ENCODE assay signal across 8 cellular contexts in genomic region chr2:108594982-108595464, GRCh38.
DNase-seq lines count a peak whose midpoint lies in the region; ATAC-seq, FAIRE-seq and TF ChIP-seq lines count a peak whose summit lies in the region.

No MANE protein-coding gene starts in this region.

- DNase-seq in BJ (ENCODE audit: low read depth) (peak; percentile 87), keratinocyte (ENCODE audit: low read depth, low spot score) (no peak), upper lobe of right lung (no peak), posterior vena cava (ENCODE audit: low spot score) (no peak), glutamatergic neuron (no peak)
- DNase-seq in activated naive CD8-positive, alpha-beta T cell treated with anti-CD3 and anti-CD28 coated beads, Interleukin-2, amount 10 ng/mL, durations not matched to agents 7 days and 5 days = no peak

- peaks cover 40% of the 10 kb centered on the region for H3K79me2 ChIP-seq in keratinocyte (ENCODE audit: control insufficient read depth, insufficient read depth, low read length)

- TF ChIP-seq CTCF in BJ (IDR thresholded peaks at IDR 0.05; ENCODE audit: insufficient read depth, low read depth, low read length) (no peak), keratinocyte (optimal IDR thresholded peaks at IDR 0.05 in 1 of 3, IDR thresholded peaks at IDR 0.05 in 1 of 3, conservative IDR thresholded peaks at IDR 0.05 in 1 of 3; ENCODE audit: extremely low read depth in 1 of 3, insufficient read depth in 2 of 3, low read length in 3 of 3) (peak in 1 of 3 experiments; percentile 7), upper lobe of right lung (IDR thresholded peaks at IDR 0.05) (no peak), glutamatergic neuron (IDR thresholded peaks at IDR 0.05; ENCODE audit: partially characterized antibody, unreplicated experiment) (no peak)

- no peak overlapping the region for H2AFZ ChIP-seq in keratinocyte (ENCODE audit: control insufficient read depth, low read length)

- dilution Hi-C loops in keratinocyte (cut with MboI; ENCODE audit: extremely low pct_ligation_motif_present, low sequenced_read_pairs) = no loop called here

- peaks cover 4% of the 10 kb centered on the region for H3K36me3 Mint-ChIP-seq in activated naive CD8-positive, alpha-beta T cell treated with anti-CD3 and anti-CD28 coated beads, Interleukin-2, amount 10 ng/mL, durations not matched to agents 7 days and 5 days
- no peaks in the 10 kb centered on the region for H3K36me3 Mint-ChIP-seq in glutamatergic neuron (ENCODE audit: unreplicated experiment)

- H3K4me3 ChIP-seq in BJ (ENCODE audit: low read depth, low read length) (no peak overlapping the region), HUES48 (ENCODE audit: low read depth, low read length) (no peak overlapping the region; the same call in 1 of the 2 replicates), keratinocyte (ENCODE audit: control insufficient read depth in 2 of 3, extremely low read depth in 1 of 3, insufficient read depth in 2 of 3, low read depth in 1 of 3, low read length in 3 of 3) (peak overlapping the region in 2 of 3 experiments; percentile 41 to 62), upper lobe of right lung (no peak overlapping the region)

- H3K27ac ChIP-seq in HUES48 (ENCODE audit: low read depth, low read length) (peak overlapping the region; percentile 95), keratinocyte (ENCODE audit: control insufficient read depth, insufficient read depth, low read length) (peak overlapping the region; percentile 93), upper lobe of right lung (peak overlapping the region; percentile 75)

- peak overlapping the region; percentile 86 for H3K4me2 ChIP-seq in keratinocyte (ENCODE audit: control insufficient read depth, extremely low read depth, insufficient read depth, low read depth, low read length)

- ATAC-seq in GM19467 (IDR thresholded peaks at IDR 0.05; ENCODE audit: unreplicated experiment) (peak; percentile 39), upper lobe of right lung (peak; percentile 77)
- peak; percentile 49 for ATAC-seq in activated naive CD8-positive, alpha-beta T cell treated with anti-CD3 and anti-CD28 coated beads, Interleukin-2, amount 10 ng/mL, durations not matched to agents 7 days and 5 days (ENCODE audit: low read depth)

- peak overlapping the region; percentile 4 for H3K27ac Mint-ChIP-seq in activated naive CD8-positive, alpha-beta T cell treated with anti-CD3 and anti-CD28 coated beads, Interleukin-2, amount 10 ng/mL, durations not matched to agents 7 days and 5 days
- no peak overlapping the region for H3K27ac Mint-ChIP-seq in glutamatergic neuron (ENCODE audit: unreplicated experiment)

- peak; percentile 63 for FAIRE-seq in keratinocyte (lab: Jason Lieb, UNC)

- no peaks in the 10 kb centered on the region for H3K9me3 Mint-ChIP-seq in activated naive CD8-positive, alpha-beta T cell treated with anti-CD3 and anti-CD28 coated beads, Interleukin-2, amount 10 ng/mL, durations not matched to agents 7 days and 5 days
- no peaks in the 10 kb centered on the region for H3K9me3 Mint-ChIP-seq in glutamatergic neuron (ENCODE audit: unreplicated experiment)

- H3K36me3 ChIP-seq in BJ (ENCODE audit: control insufficient read depth, insufficient read depth, low read length) = no peaks in the 10 kb centered on the region
- H3K36me3 ChIP-seq in HUES48 (ENCODE audit: control insufficient read depth, insufficient read depth, low read length) = no peaks in the 10 kb centered on the region
- no peaks in the 10 kb centered on the region for H3K36me3 ChIP-seq in keratinocyte (ENCODE audit: control insufficient read depth in 2 of 2, extremely low read depth in 1 of 2, insufficient read depth in 2 of 2, low read length in 2 of 2)
- H3K36me3 ChIP-seq in upper lobe of right lung = no peaks in the 10 kb centered on the region

- H3K27me3 ChIP-seq in BJ (ENCODE audit: control insufficient read depth, insufficient read depth, low read length) = no peaks in the 10 kb centered on the region
- H3K27me3 ChIP-seq in HUES48 (ENCODE audit: control insufficient read depth, insufficient read depth, low read length) = no peaks in the 10 kb centered on the region
- H3K27me3 ChIP-seq in keratinocyte (ENCODE audit: control insufficient read depth, extremely low read depth, insufficient read depth, low read length) = no peaks in the 10 kb centered on the region
- H3K27me3 ChIP-seq in upper lobe of right lung = no peaks in the 10 kb centered on the region

- no peaks in the 10 kb centered on the region for H4K20me1 ChIP-seq in keratinocyte (ENCODE audit: control insufficient read depth, extremely low read depth, insufficient read depth, low read length)

- intact Hi-C loops in upper lobe of right lung (cut with DNase I) = no loop called here
- intact Hi-C loops in posterior vena cava (cut with DNase I) = no loop called here

- H3K9ac ChIP-seq in HUES48 (ENCODE audit: low read depth, low read length) (peak overlapping the region; percentile 53; the same call in 1 of the 2 replicates), keratinocyte (ENCODE audit: control insufficient read depth, extremely low read depth, insufficient read depth, low read length) (peak overlapping the region; percentile 65)

- POLR2A ChIA-PET in BJ (lab: Charles Lee) = no interaction called here
- POLR2A ChIA-PET in activated naive CD8-positive, alpha-beta T cell treated with anti-CD3 and anti-CD28 coated beads, Interleukin-2, amount 10 ng/mL, durations not matched to agents 7 days and 5 days (lab: Charles Lee) = interaction anchor here (1.1 to 2.8 kb wide), 2 partner anchors 11 to 26 kb away, joined by 3 to 8 read pairs; no protein-coding TSS in a partner anchor

- H3K9me3 ChIP-seq in HUES48 (ENCODE audit: control insufficient read depth, insufficient read depth, low read length) = no peaks in the 10 kb centered on the region
- H3K9me3 ChIP-seq in keratinocyte (ENCODE audit: control insufficient read depth, low read depth, low read length) = no peaks in the 10 kb centered on the region
- no peaks in the 10 kb centered on the region for H3K9me3 ChIP-seq in upper lobe of right lung

- H3K9me1 ChIP-seq in keratinocyte (ENCODE audit: control insufficient read depth, extremely low read depth, insufficient read depth, low read length) = no peaks in the 10 kb centered on the region

- peak overlapping the region; percentile 11 for H3K4me3 Mint-ChIP-seq in activated naive CD8-positive, alpha-beta T cell treated with anti-CD3 and anti-CD28 coated beads, Interleukin-2, amount 10 ng/mL, durations not matched to agents 7 days and 5 days
- H3K4me3 Mint-ChIP-seq in glutamatergic neuron (ENCODE audit: unreplicated experiment) = no peak overlapping the region

- peaks cover 35% of the 10 kb centered on the region for H3K4me1 Mint-ChIP-seq in activated naive CD8-positive, alpha-beta T cell treated with anti-CD3 and anti-CD28 coated beads, Interleukin-2, amount 10 ng/mL, durations not matched to agents 7 days and 5 days
- H3K4me1 Mint-ChIP-seq in glutamatergic neuron (ENCODE audit: low read depth, unreplicated experiment) = peaks cover 8% of the 10 kb centered on the region

- CTCF ChIA-PET in BJ (lab: Yijun Ruan, JAX) = interaction anchor here (2.8 to 3.0 kb wide), 2 partner anchors 11 to 42 kb away, joined by 14 to 28 read pairs; no protein-coding TSS in a partner anchor

- H3K4me1 ChIP-seq in HUES48 (ENCODE audit: control insufficient read depth, insufficient read depth, low read length) (peaks cover 41% of the 10 kb centered on the region), keratinocyte (ENCODE audit: control insufficient read depth, extremely low read depth, insufficient read depth, low read length) (peaks cover 40% of the 10 kb centered on the region), upper lobe of right lung (peaks cover 37% of the 10 kb centered on the region)

- no peaks in the 10 kb centered on the region for H3K27me3 Mint-ChIP-seq in activated naive CD8-positive, alpha-beta T cell treated with anti-CD3 and anti-CD28 coated beads, Interleukin-2, amount 10 ng/mL, durations not matched to agents 7 days and 5 days
- peaks cover 5% of the 10 kb centered on the region for H3K27me3 Mint-ChIP-seq in glutamatergic neuron (ENCODE audit: unreplicated experiment)

Comparison
In these comparisons a context has a peak if more than half of its experiments do, and no peak if none do; other contexts are left out.
1. H3K4me3 ChIP-seq: peak in keratinocyte (2 of 3); none in BJ (single experiment), HUES48 (single experiment) and upper lobe of right lung (single experiment).
2. Peak in every context shown above with its lines, with median percentiles within 50 percentile points of each other: ATAC-seq and H3K27ac ChIP-seq.